In the genomic region with DNA sequence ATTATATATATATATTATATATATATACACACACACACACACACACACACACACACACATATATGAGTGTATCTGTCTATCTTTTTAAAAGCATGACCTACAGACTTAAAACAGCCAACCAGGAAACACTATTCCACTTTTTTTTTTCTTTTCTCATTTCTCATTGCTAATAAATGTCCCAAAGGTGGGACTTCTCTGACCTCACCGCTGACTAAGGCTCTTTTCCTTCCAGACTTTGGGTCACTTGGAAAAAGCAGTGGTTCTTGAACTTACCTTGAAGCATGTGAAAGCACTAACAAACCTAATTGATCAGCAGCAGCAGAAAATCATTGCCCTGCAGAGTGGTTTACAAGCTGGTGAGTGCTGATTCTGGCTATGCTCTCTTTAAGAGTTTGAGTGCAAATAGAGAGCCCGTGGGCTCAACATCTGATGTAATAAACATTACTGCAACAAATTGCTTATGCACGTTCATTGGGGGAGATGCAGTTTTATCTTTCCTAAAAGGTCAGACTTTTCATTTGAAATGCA, we compare ENCODE assay signal across 8 cellular contexts. TPM values are rescaled to one million over a fixed set of nuclear protein-coding genes. Genes with fewer than 3 reads are reported as not detected.
DNase-seq lines count a peak whose midpoint lies in the region; ATAC-seq, FAIRE-seq and TF ChIP-seq lines count a peak whose summit lies in the region.

No MANE protein-coding gene starts in this region.

- H4K20me1 ChIP-seq in PC-3 (ENCODE audit: low read length), result peaks cover 46% of the 10 kb centered on the region
- H4K20me1 ChIP-seq in endothelial cell of umbilical vein (replicated peaks; ENCODE audit: control insufficient read depth, extremely low read depth, insufficient read depth, low read length), result no peaks in the 10 kb centered on the region

- ATAC-seq in PC-3 (no peak), GM19452 (IDR thresholded peaks at IDR 0.05; ENCODE audit: unreplicated experiment) (no peak), GM21528 (IDR thresholded peaks at IDR 0.05; ENCODE audit: low FRiP score, unreplicated experiment) (no peak)

- H3K27me3 ChIP-seq in PC-3 (ENCODE audit: low read length), result no peaks in the 10 kb centered on the region
- H3K27me3 ChIP-seq in endothelial cell of umbilical vein (ENCODE audit: control insufficient read depth in 2 of 2, insufficient read depth in 2 of 2, low read length in 2 of 2), result no peaks in the 10 kb centered on the region
- no peaks in the 10 kb centered on the region for H3K27me3 ChIP-seq in prostate gland (replicated peaks; ENCODE audit: insufficient read depth)

- TF ChIP-seq POLR2A in endothelial cell of umbilical vein (IDR thresholded peaks at IDR 0.05; ENCODE audit: low read depth, low read length) (no peak), prostate gland (IDR thresholded peaks at IDR 0.05) (no peak)

- CTCF ChIA-PET in PC-3 (lab: Charles Lee), result interaction anchor here (0.6 to 1.6 kb wide), 3 partner anchors 41 to 324 kb away, joined by 3 to 6 read pairs (median 5); no protein-coding TSS in a partner anchor
- CTCF ChIA-PET in endothelial cell of umbilical vein (lab: Charles Lee), result interaction anchor here (0.8 to 13.6 kb wide), 14 partner anchors 21 to 270 kb away, joined by 3 to 327 read pairs (median 5); no protein-coding TSS in a partner anchor

- 4% methylated on average over 3 of the region's 3 CpGs for WGBS in prostate gland

- peak; percentile 46 for DNase-seq in ELR (ENCODE audit: low read depth)
- peak; percentile 45 for DNase-seq in PC-3
- peak; percentile 52 for DNase-seq in endothelial cell of umbilical vein (ENCODE audit: low read depth, low spot score)
- DNase-seq in prostate gland (ENCODE audit: low spot score), result no peak
- no peak for DNase-seq in CD1c-positive myeloid dendritic cell (ENCODE audit: extremely low spot score)
- no peak for DNase-seq in HT-29 (ENCODE audit: low spot score)

- H3K4me1 ChIP-seq in PC-3 (ENCODE audit: insufficient read depth, low read length) (peaks cover 55% of the 10 kb centered on the region), endothelial cell of umbilical vein (ENCODE audit: control insufficient read depth, extremely low read depth, insufficient read depth, low read length) (peaks cover 68% of the 10 kb centered on the region), prostate gland (replicated peaks) (peaks cover 38% of the 10 kb centered on the region)

- H3K4me2 ChIP-seq in PC-3 (ENCODE audit: low read length) (peak overlapping the region; percentile 88), endothelial cell of umbilical vein (ENCODE audit: insufficient read depth, low read length) (peak overlapping the region; percentile 96)

- H2AFZ ChIP-seq in PC-3 (ENCODE audit: low read length), result no peak overlapping the region
- no peak overlapping the region for H2AFZ ChIP-seq in endothelial cell of umbilical vein (ENCODE audit: low read depth, low read length)

- no peak for FAIRE-seq in endothelial cell of umbilical vein (lab: Jason Lieb, UNC)

- peak overlapping the region; percentile 90 for H3K27ac ChIP-seq in PC-3 (ENCODE audit: low read length)
- peak overlapping the region; percentile 100 for H3K27ac ChIP-seq in endothelial cell of umbilical vein (ENCODE audit: insufficient read depth, low read depth, low read length)
- peak overlapping the region; percentile 98 for H3K27ac ChIP-seq in prostate gland

- dilution Hi-C loops in endothelial cell of umbilical vein (cut with MboI; ENCODE audit: extremely low pct_ligation_motif_present, low sequenced_read_pairs), result no loop called here

- TF ChIP-seq CTCF in PC-3 (conservative IDR thresholded peaks at IDR 0.05; ENCODE audit: low read depth, low read length), result no peak
- TF ChIP-seq CTCF in endothelial cell of umbilical vein (IDR thresholded peaks at IDR 0.05; ENCODE audit: extremely low read depth in 1 of 2, insufficient read depth in 1 of 2, low read depth in 1 of 2, low read length in 2 of 2), result no peak
- TF ChIP-seq CTCF in prostate gland (IDR thresholded peaks at IDR 0.05), result no peak

- POLR2A ChIA-PET in PC-3 (lab: Charles Lee; ENCODE audit: unreplicated experiment), result interaction anchor here (0.6 kb wide), 1 partner anchor 156 kb away, joined by 4 read pairs; no protein-coding TSS in a partner anchor
- POLR2A ChIA-PET in endothelial cell of umbilical vein (lab: Charles Lee), result interaction anchor here (1.7 to 1.9 kb wide), 2 partner anchors 40 to 42 kb away, joined by 7 to 8 read pairs; no protein-coding TSS in a partner anchor

- no peaks in the 10 kb centered on the region for H3K9me1 ChIP-seq in endothelial cell of umbilical vein (replicated peaks; ENCODE audit: control insufficient read depth, extremely low read depth, insufficient read depth, low read length)

- peaks cover 11% of the 10 kb centered on the region for H3F3A ChIP-seq in PC-3 (ENCODE audit: low read length, unreplicated experiment)

- BruUV-seq in PC-3 (replicated peaks; lab: Mats Ljungman, UMichigan) (no TSS peak), endothelial cell of umbilical vein (replicated peaks; lab: Mats Ljungman, UMichigan) (no TSS peak)

- H3K4me3 ChIP-seq in PC-3 (ENCODE audit: low read length) (peak overlapping the region; percentile 98), endothelial cell of umbilical vein (replicated peaks in 1 of 3; ENCODE audit: insufficient read depth in 1 of 3, low read depth in 1 of 3, low read length in 3 of 3) (peak overlapping the region; percentile 64 to 79 (median 65)), prostate gland (peak overlapping the region; percentile 68 to 69)

- intact Hi-C loops in PC-3 (cut with micrococcal nuclease) (loop anchor here (10.0 kb wide), 1 partner anchor 566 kb away; no protein-coding TSS in a partner anchor), endothelial cell of umbilical vein (cut with micrococcal nuclease) (no loop called here), prostate gland (cut with DNase I) (loop anchor here (2.0 to 10.0 kb wide), 3 partner anchors 172 to 326 kb away; no protein-coding TSS in a partner anchor)

- peaks cover 41% of the 10 kb centered on the region for H3K36me3 ChIP-seq in PC-3 (ENCODE audit: low read depth, low read length)
- H3K36me3 ChIP-seq in endothelial cell of umbilical vein (ENCODE audit: control insufficient read depth in 2 of 2, extremely low read depth in 1 of 2, insufficient read depth in 2 of 2, low read length in 2 of 2), result peaks cover 4 to 8% of the 10 kb centered on the region in 2 experiments
- no peaks in the 10 kb centered on the region for H3K36me3 ChIP-seq in prostate gland

- H3K9me3 ChIP-seq in PC-3 (ENCODE audit: low read length), result no peaks in the 10 kb centered on the region
- no peaks in the 10 kb centered on the region for H3K9me3 ChIP-seq in endothelial cell of umbilical vein (replicated peaks; ENCODE audit: control insufficient read depth, insufficient read depth, low read length)
- H3K9me3 ChIP-seq in prostate gland, result no peaks in the 10 kb centered on the region

- H3K9ac ChIP-seq in PC-3 (ENCODE audit: low read length), result peak overlapping the region; percentile 98
- H3K9ac ChIP-seq in endothelial cell of umbilical vein (replicated peaks; ENCODE audit: extremely low read depth, insufficient read depth, low read length), result peak overlapping the region; percentile 98

- H3K9me2 ChIP-seq in PC-3 (replicated peaks; ENCODE audit: low read length), result no peaks in the 10 kb centered on the region

- H3K79me2 ChIP-seq in PC-3 (ENCODE audit: low read length) (peaks cover 54% of the 10 kb centered on the region), endothelial cell of umbilical vein (ENCODE audit: control insufficient read depth, insufficient read depth, low read length) (peaks cover 52% of the 10 kb centered on the region)

TF ChIP-seq in endothelial cell of umbilical vein, 7 proteins besides CTCF, POLR2A, EP300 and RAD21:
- TF ChIP-seq MYC (IDR thresholded peaks at IDR 0.05; ENCODE audit: low read depth, low read length), result no peak
- no peak for TF ChIP-seq FOS (IDR thresholded peaks at IDR 0.05; ENCODE audit: borderline replicate concordance, insufficient read depth, low read length)
- TF ChIP-seq JUN (IDR thresholded peaks at IDR 0.05; ENCODE audit: borderline replicate concordance, insufficient read depth, insufficient read length, low read depth), result no peak
- TF ChIP-seq, protein P1, sequence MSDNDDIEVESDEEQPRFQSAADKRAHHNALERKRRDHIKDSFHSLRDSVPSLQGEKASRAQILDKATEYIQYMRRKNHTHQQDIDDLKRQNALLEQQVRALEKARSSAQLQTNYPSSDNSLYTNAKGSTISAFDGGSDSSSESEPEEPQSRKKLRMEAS (IDR thresholded peaks at IDR 0.05; ENCODE audit: insufficient read depth, insufficient read length), result no peak
- TF ChIP-seq POLR2AphosphoS5 (IDR thresholded peaks at IDR 0.05; ENCODE audit: insufficient read depth, low read depth, low read length), result peak; percentile 23

RNA-seq across cellular contexts. Expression of a gene that starts 2.0 kb away (rescaled TPM):
- total RNA-seq in PC-3 (2014; rRNA removed) (255 and 256 TPM in 2 replicates), endothelial cell of umbilical vein (40.3 and 57.4 TPM in 2 replicates), prostate gland (10 to 100 TPM; 32.3 to 52.0 TPM)
- 31.9 and 57.9 TPM in 2 replicates for polyA plus RNA-seq in endothelial cell of umbilical vein
- polyA plus RNA-seq in endothelial cell of umbilical vein (2011; cell fraction: cytosol; rRNA removed), result 40.4 and 45.0 TPM in 2 replicates
- polyA plus RNA-seq in endothelial cell of umbilical vein (2011; cell fraction: nucleus; rRNA removed), result 232 and 244 TPM in 2 replicates
- polyA plus RNA-seq in endothelial cell of umbilical vein (2012), result 77.7 and 85.4 TPM in 2 replicates
- polyA minus RNA-seq in endothelial cell of umbilical vein, result 50.2 and 58.1 TPM in 2 replicates
- polyA minus RNA-seq in endothelial cell of umbilical vein (2011; cell fraction: cytosol; rRNA and poly(A)+ RNA removed), result 14.3 TPM
- polyA minus RNA-seq in endothelial cell of umbilical vein (2011; cell fraction: nucleus; rRNA and poly(A)+ RNA removed), result 117 and 162 TPM in 2 replicates
- 22.1 and 26.1 TPM in 2 replicates for total RNA-seq in HT-29 (2014; rRNA removed; shearing (Covaris generic))

Comparison
In these comparisons a context has a peak if more than half of its experiments do, and no peak if none do; other contexts are left out.
1. DNase-seq: peak in ELR (single experiment), PC-3 (single experiment) and endothelial cell of umbilical vein (single experiment); none in prostate gland (single experiment), CD1c-positive myeloid dendritic cell (single experiment) and HT-29 (single experiment).
2. Peak in every context shown above with its lines, with median percentiles within 50 percentile points of each other: H3K27ac ChIP-seq and H3K4me3 ChIP-seq.